In the genomic region with DNA sequence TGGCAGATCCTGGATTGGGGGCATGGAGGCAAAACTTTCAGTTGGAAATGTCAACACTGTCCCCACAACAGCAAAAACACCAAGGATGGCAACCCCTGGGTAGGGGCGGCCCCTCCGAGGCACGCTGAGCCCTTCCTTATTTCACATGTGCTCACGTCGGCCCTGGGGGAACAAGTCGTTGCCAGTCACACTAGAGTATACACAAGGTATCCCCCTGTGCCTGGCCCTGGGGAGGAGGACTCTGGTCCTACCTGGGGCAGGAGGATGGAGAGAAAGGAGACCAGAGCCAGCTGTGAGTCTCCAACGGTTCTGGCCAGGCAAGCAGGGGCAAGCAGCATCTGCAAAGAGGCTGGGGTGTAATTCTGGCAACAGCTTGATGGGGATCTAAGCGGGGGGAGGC, we compare ENCODE assay signal across 29 cellular contexts.
"Had no signal": no experiment of that assay in that cellular context is flagged by ENCODE, and none has a peak within 500 bp of the region (broad histone marks: within the 10 kb centered on the region; RNA-seq: fewer than 3 reads in every experiment).

No MANE protein-coding gene starts in this region.

- H3K9me3 ChIP-seq: prostate gland, right atrium auricular region, right lobe of liver, testis, transverse colon, vagina had no signal

- H3K27me3 ChIP-seq: neural progenitor cell, ovary, right atrium auricular region, right lobe of liver, sigmoid colon, suprapubic skin, testis, tibial artery, transverse colon, vagina had no signal

- H3K36me3 ChIP-seq: neural progenitor cell, ovary, prostate gland, right atrium auricular region, right lobe of liver, sigmoid colon, suprapubic skin, tibial artery, transverse colon, vagina had no signal

- H3K4me3 ChIP-seq: neural progenitor cell, ovary, prostate gland, right atrium auricular region, right lobe of liver, sigmoid colon, suprapubic skin, testis, tibial artery, transverse colon, vagina had no signal

- H3K27me3 Mint-ChIP-seq: naive thymus-derived CD4-positive, alpha-beta T cell; stimulated activated memory B cell treated with anti-CD40 and anti-IgM and Interleukin-4, amounts not matched to agents 10 μg/mL and 1 μg/mL and 100 μg/mL, for 72 hours; stimulated activated naive CD8-positive, alpha-beta T cell treated with anti-CD3 and anti-CD28 coated beads, Interleukin-15, amount 100 ng/mL, for 72 hours; type B pancreatic cell had no signal

- H3K4me1 Mint-ChIP-seq: naive thymus-derived CD4-positive, alpha-beta T cell; natural killer cell; nephron; neural progenitor cell; stimulated activated memory B cell treated with anti-CD40 and anti-IgM and Interleukin-4, amounts not matched to agents 10 μg/mL and 1 μg/mL and 100 μg/mL, for 72 hours; stimulated activated naive CD8-positive, alpha-beta T cell treated with anti-CD3 and anti-CD28 coated beads, Interleukin-15, amount 100 ng/mL, for 72 hours had no signal

- H3K4me1 ChIP-seq: neural progenitor cell, parathyroid adenoma, prostate gland, right atrium auricular region, right lobe of liver, sigmoid colon, suprapubic skin, testis, tibial artery, transverse colon, vagina had no signal

- H3K36me3 Mint-ChIP-seq: stimulated activated memory B cell treated with anti-CD40 and anti-IgM and Interleukin-4, amounts not matched to agents 10 μg/mL and 1 μg/mL and 100 μg/mL, for 72 hours had no signal

- H3K4me3 Mint-ChIP-seq: naive thymus-derived CD4-positive, alpha-beta T cell; nephron; neural progenitor cell; stimulated activated memory B cell treated with anti-CD40 and anti-IgM and Interleukin-4, amounts not matched to agents 10 μg/mL and 1 μg/mL and 100 μg/mL, for 72 hours; stimulated activated naive CD8-positive, alpha-beta T cell treated with anti-CD3 and anti-CD28 coated beads, Interleukin-15, amount 100 ng/mL, for 72 hours; type B pancreatic cell had no signal

- H3K27ac Mint-ChIP-seq: naive thymus-derived CD4-positive, alpha-beta T cell; natural killer cell; nephron; neural progenitor cell; stimulated activated memory B cell treated with anti-CD40 and anti-IgM and Interleukin-4, amounts not matched to agents 10 μg/mL and 1 μg/mL and 100 μg/mL, for 72 hours; stimulated activated naive CD8-positive, alpha-beta T cell treated with anti-CD3 and anti-CD28 coated beads, Interleukin-15, amount 100 ng/mL, for 72 hours; type B pancreatic cell had no signal

- H3K27ac ChIP-seq: neural progenitor cell, ovary, parathyroid adenoma, prostate gland, right atrium auricular region, right lobe of liver, sigmoid colon, suprapubic skin, testis, tibial artery, transverse colon, vagina had no signal

- DNase-seq: naive thymus-derived CD4-positive, alpha-beta T cell; natural killer cell; occipital lobe; retina; right lobe of liver; sigmoid colon; small intestine; stimulated activated CD4-positive, alpha-beta T cell treated with anti-CD3 and anti-CD28 coated beads, Interleukin-12 subunit alpha, Interleukin-12 subunit beta, amount 100 ng/mL, for 4 hours; stimulated activated CD4-positive, alpha-beta T cell treated with anti-CD3 and anti-CD28 coated beads, Interleukin-1b, Interleukin-23, amount 100 ng/mL, for 48 hours; stimulated activated CD4-positive, alpha-beta T cell treated with anti-CD3 and anti-CD28 coated beads, Interleukin-4, amount 100 ng/mL, for 1 hour; stimulated activated CD4-positive, alpha-beta T cell treated with anti-CD3 and anti-CD28 coated beads, Interleukin-4, amount 100 ng/mL, for 4 hours; stimulated activated CD8-positive, alpha-beta memory T cell treated with anti-CD3 and anti-CD28 coated beads, Interleukin-4, amount 100 ng/mL, for 48 hours; stimulated activated naive CD4-positive, alpha-beta T cell; stimulated activated naive CD8-positive, alpha-beta T cell treated with anti-CD3 and anti-CD28 coated beads, Interleukin-15, amount 100 ng/mL, for 72 hours; stimulated activated naive CD8-positive, alpha-beta T cell treated with anti-CD3 and anti-CD28 coated beads, Interleukin-15, Interleukin-2, amounts not matched to agents 100 U/mL and 50 U/mL, for 24 hours; substantia nigra; testis; transverse colon had no signal
